1 cellular context compared by ENCODE assay signal in the genomic region with DNA sequence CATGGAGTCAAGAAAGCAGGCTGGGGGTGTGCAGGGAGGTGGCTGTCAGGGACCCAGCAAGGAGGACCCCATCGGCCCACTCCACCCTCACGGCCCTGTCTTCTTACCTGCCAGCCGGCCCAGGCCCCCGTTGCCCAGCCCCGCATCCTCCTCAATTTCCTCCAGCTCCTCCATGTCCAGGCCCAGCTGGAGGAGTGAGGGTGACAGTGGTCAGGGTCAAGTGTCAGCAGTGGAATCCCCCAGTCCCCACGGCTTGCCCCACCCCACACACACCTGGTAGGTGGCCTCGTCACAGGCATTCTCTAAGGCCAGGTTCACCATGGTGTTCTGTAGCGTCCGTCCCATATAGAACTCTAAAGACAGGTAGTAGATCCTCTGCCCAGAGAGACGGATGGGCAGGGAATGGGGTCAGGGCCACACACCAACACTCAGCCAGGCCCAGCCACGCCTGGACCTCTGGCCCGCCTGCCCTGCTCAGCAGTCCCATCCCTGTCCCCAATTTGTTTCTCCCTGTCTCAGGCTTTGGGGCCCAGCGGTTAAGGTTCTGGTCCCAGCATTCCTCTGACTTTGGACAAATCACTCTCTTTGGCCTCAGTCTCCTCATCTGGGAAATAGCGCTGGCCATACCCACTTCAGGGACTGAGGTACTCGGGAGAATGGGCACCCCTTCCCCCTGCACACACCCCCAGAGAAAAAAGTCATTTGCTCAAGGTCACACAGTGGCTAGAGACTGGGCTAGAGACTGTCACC.
TF ChIP-seq lines count a peak whose summit lies in the region.

No MANE protein-coding gene starts in this region.

TF ChIP-seq in HEK293, 187 proteins besides CTCF, POLR2A, EP300 and RAD21 (continued from another document):
- TF ChIP-seq HIC1 (tag by site-specific recombination; IDR thresholded peaks at IDR 0.05) (no peak), GFI1B (tag by site-specific recombination; IDR thresholded peaks at IDR 0.05) (no peak), ZNF16 (tag by site-specific recombination; IDR thresholded peaks at IDR 0.05; ENCODE audit: low read depth) (no peak), ZNF830 (tag by site-specific recombination; IDR thresholded peaks at IDR 0.05; ENCODE audit: low read depth) (no peak), ZNF518A (tag by site-specific recombination; conservative IDR thresholded peaks at IDR 0.05; ENCODE audit: low read depth) (no peak), ZBTB21 (tag by site-specific recombination; IDR thresholded peaks at IDR 0.05) (no peak), ZIC2 (tag by site-specific recombination; IDR thresholded peaks at IDR 0.05) (no peak), ZNF548 (tag by site-specific recombination; IDR thresholded peaks at IDR 0.05) (no peak), ZNF416 (tag by site-specific recombination; IDR thresholded peaks at IDR 0.05) (no peak), ZFP41 (tag by site-specific recombination; IDR thresholded peaks at IDR 0.05; ENCODE audit: borderline replicate concordance) (no peak), ZNF18 (tag by site-specific recombination; IDR thresholded peaks at IDR 0.05) (no peak), ZBTB11 (tag by site-specific recombination; conservative IDR thresholded peaks at IDR 0.05; ENCODE audit: low read depth) (no peak), ZNF48 (tag by site-specific recombination; IDR thresholded peaks at IDR 0.05) (no peak), ZNF510 (tag by site-specific recombination; IDR thresholded peaks at IDR 0.05; ENCODE audit: insufficient replicate concordance) (no peak)
TF ChIP-seq in HEK293: peak in this region for 0.
